In the genomic region with DNA sequence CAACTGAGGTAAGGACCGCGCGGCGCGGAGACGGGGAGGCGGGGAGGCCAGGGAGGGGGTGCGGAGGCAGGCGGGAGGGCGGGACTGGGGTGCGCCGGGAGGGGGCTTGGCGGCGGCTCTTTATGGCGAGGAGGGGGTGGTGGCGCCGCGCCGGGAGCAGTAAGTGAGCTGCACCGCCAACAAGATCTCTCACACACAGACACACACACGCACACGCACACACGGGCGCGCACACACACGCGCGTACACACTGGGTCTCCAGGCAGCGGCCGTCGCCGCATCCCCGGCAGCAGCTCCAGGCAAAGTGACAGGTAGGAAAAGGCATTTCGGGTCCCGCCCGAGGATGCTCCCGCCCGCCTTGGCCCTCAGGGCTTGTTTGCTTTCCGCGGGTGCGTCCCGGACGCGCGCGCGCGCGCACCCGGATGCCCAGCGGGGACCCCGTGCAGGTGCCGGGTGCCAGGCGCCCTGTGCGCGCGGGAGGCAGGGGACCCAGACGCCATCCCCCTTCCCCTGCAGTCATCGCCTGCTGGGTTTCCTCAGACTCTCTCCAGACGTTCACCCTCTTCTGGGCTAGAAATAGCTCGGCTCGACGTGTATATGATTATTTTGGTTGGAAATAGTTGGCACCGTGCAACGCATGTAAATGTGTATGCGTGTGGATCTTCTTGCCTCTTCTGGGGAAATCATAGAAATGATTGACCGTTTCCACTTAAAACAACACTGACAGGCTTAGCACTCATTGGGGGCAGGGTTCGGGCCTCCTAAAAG, we compare ENCODE assay signal across 8 cellular contexts. TPM values are rescaled to one million over a fixed set of nuclear protein-coding genes. Genes with fewer than 3 reads are reported as not detected.
DNase-seq lines count a peak whose midpoint lies in the region; ATAC-seq, FAIRE-seq and TF ChIP-seq lines count a peak whose summit lies in the region.

A gene (plus strand): TSS at position 192 of the 768 bp plus-strand sequence. CDS start 238,728 bp downstream, outside the sequence.

- TF ChIP-seq EP300 in A549 (IDR thresholded peaks at IDR 0.05), result 0 out of 5 replicates have a peak, but pooled peaks of 1 of the 2 experiments have one; percentile 37

- peak within 1 kb of the TSS; percentile 79 for H3K4me2 ChIP-seq in A549

- no peaks in the 10 kb centered on the region for H3K9me3 ChIP-seq in A549

- DNase-seq in A549 (ENCODE audit: low read depth in 1 of 2, low spot score in 1 of 2), result peak; percentile 63 to 88
- DNase-seq in HS-27A (ENCODE audit: low read depth), result peak; percentile 55
- DNase-seq in RPMI8226, result peak; percentile 51
- peak; percentile 75 for DNase-seq in epithelial cell of esophagus (ENCODE audit: low read depth)
- DNase-seq in mucosa of gallbladder (ENCODE audit: low spot score), result peak; percentile 24
- DNase-seq in activated CD8-positive, alpha-beta memory T cell treated with anti-CD3 and anti-CD28 coated beads, Interleukin-2, amount 50 U/mL, for 4 hours, result no peak
- DNase-seq in stimulated activated CD4-positive, alpha-beta T cell treated with anti-CD3 and anti-CD28 coated beads, Interleukin-4, amount 100 ng/mL, for 1 hour, result no peak

- peaks cover 61% of the 10 kb centered on the region for H3K4me1 ChIP-seq in A549

- 1% methylated on average over 49 of the region's 68 CpGs for WGBS in A549 (ENCODE audit: missing lambda C conversion rate)

- peak within 1 kb of the TSS; percentile 85 for H3K4me3 ChIP-seq in A549
- peak within 1 kb of the TSS; percentile 68 for H3K4me3 ChIP-seq in epithelial cell of esophagus (ENCODE audit: low read length)

- H3K27ac ChIP-seq in A549, result peak within 1 kb of the TSS; percentile 90 to 97

- 0 out of 2 replicates have a peak, but pooled peaks have one; percentile 19 for TF ChIP-seq POLR2A in A549 (IDR thresholded peaks at IDR 0.05; ENCODE audit: low read length)

- FAIRE-seq in A549 (lab: Jason Lieb, UNC), result peak; percentile 18

- ATAC-seq in A549, result peak; percentile 54 to 65
- no peak for ATAC-seq in GM21447 (IDR thresholded peaks at IDR 0.05; ENCODE audit: unreplicated experiment)

- CTCF ChIA-PET in A549 (lab: Yijun Ruan, JAX), result interaction anchor here (0.6 to 8.7 kb wide), 3 partner anchors 215 to 310 kb away, joined by 8 to 42 read pairs (median 42); no protein-coding TSS in a partner anchor

- TF ChIP-seq CTCF in A549 (IDR thresholded peaks at IDR 0.05) (no peak), epithelial cell of esophagus (IDR thresholded peaks at IDR 0.05; ENCODE audit: insufficient read depth, low read depth, low read length, missing control alignments) (no peak)

- TF ChIP-seq RAD21 in A549 (conservative IDR thresholded peaks at IDR 0.05 in 1 of 2, IDR thresholded peaks at IDR 0.05 in 1 of 2), result peak in 1 of 2 experiments; percentile 13; a peak in 3 of 5 replicates

- POLR2A ChIA-PET in A549 (lab: Yijun Ruan, JAX), result interaction anchor here (1.0 to 1.5 kb wide), 6 partner anchors 21 to 279 kb away, joined by 3 to 6 read pairs (median 3); no protein-coding TSS in a partner anchor

TF ChIP-seq in A549, 52 proteins besides CTCF, POLR2A, EP300 and RAD21:
- TF ChIP-seq, protein P1, sequence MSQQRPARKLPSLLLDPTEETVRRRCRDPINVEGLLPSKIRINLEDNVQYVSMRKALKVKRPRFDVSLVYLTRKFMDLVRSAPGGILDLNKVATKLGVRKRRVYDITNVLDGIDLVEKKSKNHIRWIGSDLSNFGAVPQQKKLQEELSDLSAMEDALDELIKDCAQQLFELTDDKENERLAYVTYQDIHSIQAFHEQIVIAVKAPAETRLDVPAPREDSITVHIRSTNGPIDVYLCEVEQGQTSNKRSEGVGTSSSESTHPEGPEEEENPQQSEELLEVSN (IDR thresholded peaks at IDR 0.05; ENCODE audit: borderline replicate concordance, low read depth), result peak; percentile 35; the same call in 1 of the 2 replicates
- TF ChIP-seq HDAC2 (IDR thresholded peaks at IDR 0.05) (peak; percentile 88; the same call in 1 of the 2 replicates), SMC3 (IDR thresholded peaks at IDR 0.05) (peak; percentile 32; the same call in 1 of the 3 replicates), POLR2AphosphoS2 (conservative IDR thresholded peaks at IDR 0.05; ENCODE audit: low read length) (no peak), SREBF2 (IDR thresholded peaks at IDR 0.05) (no peak), CEBPB (IDR thresholded peaks at IDR 0.05) (0 out of 4 replicates have a peak, but pooled peaks of 1 of the 2 experiments have one; percentile 7), CBX2 (IDR thresholded peaks at IDR 0.05; ENCODE audit: borderline replicate concordance, low read depth) (no peak), FOSL2 (IDR thresholded peaks at IDR 0.05) (no peak), FOSL2 (CRISPR knock-in tag; IDR thresholded peaks at IDR 0.05) (peak; percentile 59), KDM1A (IDR thresholded peaks at IDR 0.05; ENCODE audit: low read depth) (no peak; the same call in 1 of the 2 replicates), HOXB13 (CRISPR knock-in tag; IDR thresholded peaks at IDR 0.05; ENCODE audit: low read depth) (0 out of 2 replicates have a peak, but pooled peaks have one; percentile 10), BHLHE40 (IDR thresholded peaks at IDR 0.05; ENCODE audit: low read depth, low read length) (no peak), RNF2 (IDR thresholded peaks at IDR 0.05; ENCODE audit: borderline replicate concordance, low read depth) (no peak), ESRRA (IDR thresholded peaks at IDR 0.05; ENCODE audit: borderline replicate concordance, low read length) (no peak), MAZ (IDR thresholded peaks at IDR 0.05; ENCODE audit: borderline replicate concordance, low read depth, low read length) (no peak), NFE2L2 (conservative IDR thresholded peaks at IDR 0.05; ENCODE audit: low read length) (no peak), EHF (CRISPR knock-in tag; IDR thresholded peaks at IDR 0.05) (0 out of 2 replicates have a peak, but pooled peaks have one; percentile 39), ZSCAN20 (CRISPR knock-in tag; IDR thresholded peaks at IDR 0.05) (no peak), RFX5 (IDR thresholded peaks at IDR 0.05) (no peak), GATA3 (IDR thresholded peaks at IDR 0.05; ENCODE audit: borderline replicate concordance) (peak; percentile 51; the same call in 1 of the 2 replicates), MYC (IDR thresholded peaks at IDR 0.05; ENCODE audit: borderline replicate concordance, low read length) (peak; percentile 48; the same call in 1 of the 2 replicates), FOXS1 (CRISPR knock-in tag; IDR thresholded peaks at IDR 0.05) (no peak)
- TF ChIP-seq, protein P2, sequence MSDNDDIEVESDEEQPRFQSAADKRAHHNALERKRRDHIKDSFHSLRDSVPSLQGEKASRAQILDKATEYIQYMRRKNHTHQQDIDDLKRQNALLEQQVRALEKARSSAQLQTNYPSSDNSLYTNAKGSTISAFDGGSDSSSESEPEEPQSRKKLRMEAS (IDR thresholded peaks at IDR 0.05), result peak; percentile 61
- TF ChIP-seq, protein P3, sequence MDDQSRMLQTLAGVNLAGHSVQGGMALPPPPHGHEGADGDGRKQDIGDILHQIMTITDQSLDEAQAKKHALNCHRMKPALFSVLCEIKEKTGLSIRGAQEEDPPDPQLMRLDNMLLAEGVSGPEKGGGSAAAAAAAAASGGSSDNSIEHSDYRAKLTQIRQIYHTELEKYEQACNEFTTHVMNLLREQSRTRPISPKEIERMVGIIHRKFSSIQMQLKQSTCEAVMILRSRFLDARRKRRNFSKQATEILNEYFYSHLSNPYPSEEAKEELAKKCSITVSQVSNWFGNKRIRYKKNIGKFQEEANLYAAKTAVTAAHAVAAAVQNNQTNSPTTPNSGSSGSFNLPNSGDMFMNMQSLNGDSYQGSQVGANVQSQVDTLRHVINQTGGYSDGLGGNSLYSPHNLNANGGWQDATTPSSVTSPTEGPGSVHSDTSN (IDR thresholded peaks at IDR 0.05), result peak; percentile 34; the same call in 1 of the 2 replicates
- TF ChIP-seq, protein P4, sequence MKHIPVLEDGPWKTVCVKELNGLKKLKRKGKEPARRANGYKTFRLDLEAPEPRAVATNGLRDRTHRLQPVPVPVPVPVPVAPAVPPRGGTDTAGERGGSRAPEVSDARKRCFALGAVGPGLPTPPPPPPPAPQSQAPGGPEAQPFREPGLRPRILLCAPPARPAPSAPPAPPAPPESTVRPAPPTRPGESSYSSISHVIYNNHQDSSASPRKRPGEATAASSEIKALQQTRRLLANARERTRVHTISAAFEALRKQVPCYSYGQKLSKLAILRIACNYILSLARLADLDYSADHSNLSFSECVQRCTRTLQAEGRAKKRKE (CRISPR knock-in tag; IDR thresholded peaks at IDR 0.05; ENCODE audit: low read depth), result 0 out of 2 replicates have a peak, but pooled peaks have one; percentile 41
- TF ChIP-seq, protein P5, sequence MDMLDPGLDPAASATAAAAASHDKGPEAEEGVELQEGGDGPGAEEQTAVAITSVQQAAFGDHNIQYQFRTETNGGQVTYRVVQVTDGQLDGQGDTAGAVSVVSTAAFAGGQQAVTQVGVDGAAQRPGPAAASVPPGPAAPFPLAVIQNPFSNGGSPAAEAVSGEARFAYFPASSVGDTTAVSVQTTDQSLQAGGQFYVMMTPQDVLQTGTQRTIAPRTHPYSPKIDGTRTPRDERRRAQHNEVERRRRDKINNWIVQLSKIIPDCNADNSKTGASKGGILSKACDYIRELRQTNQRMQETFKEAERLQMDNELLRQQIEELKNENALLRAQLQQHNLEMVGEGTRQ (IDR thresholded peaks at IDR 0.05), result no peak
- TF ChIP-seq, protein P6, sequence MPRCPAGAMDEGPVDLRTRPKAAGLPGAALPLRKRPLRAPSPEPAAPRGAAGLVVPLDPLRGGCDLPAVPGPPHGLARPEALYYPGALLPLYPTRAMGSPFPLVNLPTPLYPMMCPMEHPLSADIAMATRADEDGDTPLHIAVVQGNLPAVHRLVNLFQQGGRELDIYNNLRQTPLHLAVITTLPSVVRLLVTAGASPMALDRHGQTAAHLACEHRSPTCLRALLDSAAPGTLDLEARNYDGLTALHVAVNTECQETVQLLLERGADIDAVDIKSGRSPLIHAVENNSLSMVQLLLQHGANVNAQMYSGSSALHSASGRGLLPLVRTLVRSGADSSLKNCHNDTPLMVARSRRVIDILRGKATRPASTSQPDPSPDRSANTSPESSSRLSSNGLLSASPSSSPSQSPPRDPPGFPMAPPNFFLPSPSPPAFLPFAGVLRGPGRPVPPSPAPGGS (IDR thresholded peaks at IDR 0.05), result peak; percentile 21; the same call in 1 of the 3 replicates

RNA-seq across cellular contexts. Expression of the gene that starts here (rescaled TPM):
- polyA plus RNA-seq in A549 (2011; rRNA removed) (24.0 and 32.1 TPM in 2 replicates), A549 (2017; fragmentation: RNase III; extraction: RNeasy Plus Mini Kit Qiagen cat#74134 plus additional on column Dnase treatment) (17.1 to 21.4 TPM (median 21.2 TPM) in 3 replicates)
- polyA plus RNA-seq in A549 (2012; cell fraction: cytosol; rRNA removed), result 6.6 and 7.5 TPM in 2 replicates
- 9.0 and 12.0 TPM in 2 replicates for polyA plus RNA-seq in A549 (2012; cell fraction: nucleus; rRNA removed)
- polyA minus RNA-seq in A549 (2011; rRNA and poly(A)+ RNA removed), result 21.0 and 23.4 TPM in 2 replicates
- 27.2 TPM for total RNA-seq in mucosa of gallbladder

Comparison
In these comparisons a context has a peak if more than half of its experiments do, and no peak if none do; other contexts are left out.
1. DNase-seq: peak in A549 (2 of 2), HS-27A (single experiment), RPMI8226 (single experiment), epithelial cell of esophagus (single experiment) and mucosa of gallbladder (single experiment); none in activated CD8-positive, alpha-beta memory T cell treated with anti-CD3 and anti-CD28 coated beads, Interleukin-2, amount 50 U/mL, for 4 hours (single experiment) and stimulated activated CD4-positive, alpha-beta T cell treated with anti-CD3 and anti-CD28 coated beads, Interleukin-4, amount 100 ng/mL, for 1 hour (single experiment).